ENCODE assay signal across 2 cellular contexts in the genomic region with DNA sequence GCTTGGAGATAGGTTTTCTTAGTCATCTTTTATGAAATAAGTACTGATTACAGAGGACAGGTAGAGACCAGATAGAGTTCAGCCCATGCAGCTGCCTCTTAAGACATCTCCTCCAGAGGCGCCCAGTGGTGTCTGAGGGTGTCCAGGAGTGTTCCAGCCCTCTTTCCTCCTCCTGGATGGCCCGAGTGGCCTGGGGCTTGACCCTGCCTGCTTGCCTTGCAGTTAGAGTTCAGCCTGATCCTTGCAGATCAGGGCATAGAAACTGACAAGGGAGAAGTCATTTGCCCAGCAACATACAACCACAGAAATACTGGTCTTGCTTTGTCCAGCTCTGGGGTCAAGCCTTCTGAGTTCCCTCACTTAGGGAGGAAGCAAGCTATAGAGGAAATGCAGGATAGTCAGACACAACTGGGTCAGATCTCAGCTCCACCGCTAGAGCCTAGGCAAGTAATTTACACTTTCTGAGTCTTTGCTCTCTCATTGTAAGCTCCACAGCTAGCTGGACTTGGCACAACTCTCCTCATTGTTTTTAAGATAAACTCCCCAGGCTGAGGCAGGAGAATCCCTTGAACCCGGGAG.
TF ChIP-seq lines count a peak whose summit lies in the region.

No MANE protein-coding gene starts in this region.

TF ChIP-seq in HepG2, 621 proteins besides CTCF, POLR2A, EP300 and RAD21:
- no peak for TF ChIP-seq ZNF431 (CRISPR knock-in tag; IDR thresholded peaks at IDR 0.05; ENCODE audit: borderline replicate concordance, low read depth)
- no peak for TF ChIP-seq ZNF724P (CRISPR knock-in tag; IDR thresholded peaks at IDR 0.05; ENCODE audit: borderline replicate concordance)
- TF ChIP-seq WIZ (CRISPR knock-in tag; IDR thresholded peaks at IDR 0.05) = no peak
- no peak for TF ChIP-seq ZNF619 (CRISPR knock-in tag; IDR thresholded peaks at IDR 0.05)
- TF ChIP-seq, protein P1, sequence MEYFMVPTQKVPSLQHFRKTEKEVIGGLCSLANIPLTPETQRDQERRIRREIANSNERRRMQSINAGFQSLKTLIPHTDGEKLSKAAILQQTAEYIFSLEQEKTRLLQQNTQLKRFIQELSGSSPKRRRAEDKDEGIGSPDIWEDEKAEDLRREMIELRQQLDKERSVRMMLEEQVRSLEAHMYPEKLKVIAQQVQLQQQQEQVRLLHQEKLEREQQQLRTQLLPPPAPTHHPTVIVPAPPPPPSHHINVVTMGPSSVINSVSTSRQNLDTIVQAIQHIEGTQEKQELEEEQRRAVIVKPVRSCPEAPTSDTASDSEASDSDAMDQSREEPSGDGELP (IDR thresholded peaks at IDR 0.05; ENCODE audit: borderline replicate concordance, low read depth) = no peak
- no peak for TF ChIP-seq ZNF550 (CRISPR knock-in tag; IDR thresholded peaks at IDR 0.05; ENCODE audit: borderline replicate concordance)
- TF ChIP-seq PHF20 (CRISPR knock-in tag; IDR thresholded peaks at IDR 0.05) = no peak
- TF ChIP-seq, protein P2, sequence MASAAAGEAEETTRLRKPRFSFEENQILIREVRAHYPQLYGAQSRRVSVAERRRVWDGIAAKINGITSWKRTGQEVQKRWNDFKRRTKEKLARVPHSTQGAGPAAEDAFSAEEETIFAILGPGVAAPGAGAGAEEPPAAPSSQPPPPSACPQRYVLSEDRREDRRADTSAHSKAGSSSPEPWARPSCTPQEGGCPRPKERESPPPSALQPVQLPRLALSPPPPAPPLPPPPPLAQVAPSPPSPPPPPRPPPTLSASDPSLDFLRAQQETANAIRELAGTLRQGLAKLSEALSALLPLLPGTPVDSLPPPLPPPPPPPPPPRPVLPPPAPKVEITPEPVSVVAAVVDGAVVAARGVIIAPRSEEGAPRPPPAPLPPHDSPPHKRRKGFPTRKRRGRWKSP (CRISPR knock-in tag; IDR thresholded peaks at IDR 0.05) = no peak

TF ChIP-seq in K562, 482 proteins besides CTCF, POLR2A, EP300 and RAD21:
- TF ChIP-seq ZNF239 (CRISPR knock-in tag; IDR thresholded peaks at IDR 0.05) (no peak), SPI1 (IDR thresholded peaks at IDR 0.05; ENCODE audit: borderline replicate concordance, low read depth, low read length) (peak; percentile 72; the same call in 1 of the 2 replicates)
